Comparison of ENCODE assay signal across 19 cellular contexts in the genomic region with DNA sequence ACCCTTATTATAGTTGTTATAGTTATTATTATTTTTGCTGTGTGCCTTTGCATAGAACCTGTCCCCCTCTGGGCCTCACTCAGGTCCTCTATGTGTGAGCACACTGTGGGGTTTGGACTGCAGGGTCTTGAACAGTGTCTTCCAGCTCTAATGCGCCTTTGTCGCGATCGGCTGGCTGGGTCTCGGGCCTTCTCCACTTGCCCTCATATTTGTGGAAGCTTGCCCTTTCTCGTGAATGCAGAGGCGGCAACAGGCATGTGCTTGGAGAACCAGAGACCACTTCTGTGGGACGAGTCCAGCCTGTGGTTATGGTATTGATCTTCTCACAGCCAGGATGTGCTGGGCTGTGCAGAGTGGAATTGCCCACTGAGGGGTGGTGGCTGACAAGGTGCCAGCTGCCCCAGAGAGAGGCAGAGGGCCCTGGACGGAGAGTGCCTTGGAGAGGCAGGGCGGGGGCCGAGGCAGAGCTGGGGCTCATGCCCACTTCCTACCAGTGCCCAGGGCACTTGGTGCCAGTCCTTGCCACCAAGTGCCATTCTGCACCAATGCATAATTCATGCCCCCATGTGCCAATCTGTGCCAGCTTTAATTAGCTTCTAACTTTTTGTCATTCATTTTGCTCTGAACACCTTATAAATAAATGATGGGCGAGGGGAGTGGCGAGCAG. TPM values are rescaled to one million over a fixed set of nuclear protein-coding genes. Genes with fewer than 3 reads are reported as not detected.
"Had no signal": no experiment of that assay in that cellular context is flagged by ENCODE, and none has a peak within 500 bp of the region (broad histone marks: within the 10 kb centered on the region; RNA-seq: fewer than 3 reads in every experiment).

No MANE protein-coding gene starts in this region.

- H3K4me1 ChIP-seq: ascending aorta, body of pancreas had no signal

- H3K27ac ChIP-seq: ascending aorta, body of pancreas, KMS-11 had no signal

- DNase-seq: activated B cell treated with CpG ODN at 0.5 μM for 24 hours; activated CD4-positive, alpha-beta T cell treated with anti-CD3 and anti-CD28 coated beads for 1 hour; activated CD4-positive, alpha-beta T cell treated with anti-CD3 and anti-CD28 coated beads, Interleukin-2, amount 10 ng/mL, durations not matched to agents 24 days and 14 days; activated CD4-positive, alpha-beta T cell treated with anti-CD3 and anti-CD28 coated beads, Interleukin-2, amount 50 U/mL, for 48 hours; activated naive CD4-positive, alpha-beta T cell; activated T-cell treated with anti-CD3 and anti-CD28 coated beads for 4 hours; activated T-cell treated with anti-CD3 and anti-CD28 coated beads, Interleukin-2, amount 50 U/mL, for 48 hours; body of pancreas; NCI-H1092; NCI-H1417; NCI-H1930; NCI-H2171 treated with DMSO at 0.1 percent for 48 hours; SIG-M5; T-helper 17 cell; T-helper 9 cell had no signal

- H3K4me3 ChIP-seq: ascending aorta, body of pancreas had no signal

- H3K9me3 ChIP-seq: ascending aorta, body of pancreas had no signal

- H3K36me3 ChIP-seq: ascending aorta had no signal

- H3K27me3 ChIP-seq: ascending aorta, body of pancreas had no signal

RNA-seq across cellular contexts. Expression of gene CDH23, which starts 6.8 kb away (rescaled TPM):
- total RNA-seq: bronchial epithelial cell, RPMI7951 had no signal
